29 cellular contexts compared by ENCODE assay signal in genomic region chr6:167756594-167756993, GRCh38.
"Had no signal": no experiment of that assay in that cellular context is flagged by ENCODE, and none has a peak within 500 bp of the region (broad histone marks: within the 10 kb centered on the region; RNA-seq: fewer than 3 reads in every experiment).

No MANE protein-coding gene starts in this region.

- H3K9me3 Mint-ChIP-seq: activated CD4-positive, alpha-beta memory T cell treated with anti-CD3 and anti-CD28 coated beads for 36 hours; activated naive CD8-positive, alpha-beta T cell treated with anti-CD3 and anti-CD28 coated beads for 36 hours; activated T-cell treated with anti-CD3 and anti-CD28 coated beads, Interleukin-2, amount 50 U/mL, for 4 hours; T-helper 1 cell treated with Interleukin-12 subunit alpha and Interleukin-12 subunit beta and Interleukin-4 antibody, amounts not matched to agents 30 μg/mL and 1 μg/mL, for 36 hours; T-helper 2 cell treated with Interferon-gamma antibody and Interleukin-4, amounts not matched to agents 5 μg/mL and 100 μg/mL, for 36 hours had no signal

- H3K27me3 ChIP-seq: brain microvascular endothelial cell had no signal

- H3K27ac Mint-ChIP-seq: activated CD4-positive, alpha-beta memory T cell treated with anti-CD3 and anti-CD28 coated beads for 36 hours; activated naive CD8-positive, alpha-beta T cell treated with anti-CD3 and anti-CD28 coated beads for 36 hours; T-helper 1 cell treated with Interleukin-12 subunit alpha and Interleukin-12 subunit beta and Interleukin-4 antibody, amounts not matched to agents 30 μg/mL and 1 μg/mL, for 36 hours; T-helper 2 cell treated with Interferon-gamma antibody and Interleukin-4, amounts not matched to agents 5 μg/mL and 100 μg/mL, for 36 hours had no signal

- H3K9me3 ChIP-seq: SJCRH30 had no signal

- H3K4me3 ChIP-seq: K562, PC-9, SJCRH30, SK-N-MC had no signal

- H3K4me2 ChIP-seq: PC-9 had no signal

- H3K36me3 Mint-ChIP-seq: activated CD4-positive, alpha-beta memory T cell treated with anti-CD3 and anti-CD28 coated beads for 36 hours; activated naive CD8-positive, alpha-beta T cell treated with anti-CD3 and anti-CD28 coated beads for 36 hours had no signal

- ATAC-seq: activated CD4-positive, CD25-positive, alpha-beta regulatory T cell treated with anti-CD3 and anti-CD28 coated beads, Interleukin-2, amount 50 U/mL, for 24 hours; activated T-cell treated with anti-CD3 and anti-CD28 coated beads, Interleukin-2, amount 50 U/mL, for 4 hours; K562 had no signal

- H3K4me3 Mint-ChIP-seq: activated CD4-positive, alpha-beta memory T cell treated with anti-CD3 and anti-CD28 coated beads for 36 hours; activated naive CD8-positive, alpha-beta T cell treated with anti-CD3 and anti-CD28 coated beads for 36 hours; activated T-cell treated with anti-CD3 and anti-CD28 coated beads, Interleukin-2, amount 50 U/mL, for 4 hours; T-helper 1 cell treated with Interleukin-12 subunit alpha and Interleukin-12 subunit beta and Interleukin-4 antibody, amounts not matched to agents 30 μg/mL and 1 μg/mL, for 36 hours; T-helper 2 cell treated with Interferon-gamma antibody and Interleukin-4, amounts not matched to agents 5 μg/mL and 100 μg/mL, for 36 hours had no signal

- H3K4me1 ChIP-seq: SJCRH30 had no signal

- H3K36me3 ChIP-seq: brain microvascular endothelial cell, SJCRH30 had no signal

- H3K27ac ChIP-seq: brain microvascular endothelial cell, PC-9, SJCRH30, SK-N-MC had no signal

- H3K4me1 Mint-ChIP-seq: activated naive CD8-positive, alpha-beta T cell treated with anti-CD3 and anti-CD28 coated beads for 36 hours had no signal

- DNase-seq: activated CD4-positive, alpha-beta memory T cell treated with anti-CD3 and anti-CD28 coated beads for 36 hours; activated CD4-positive, alpha-beta T cell treated with anti-CD3 and anti-CD28 coated beads for 4 hours; activated CD4-positive, alpha-beta T cell treated with anti-CD3 and anti-CD28 coated beads, Interleukin-2, amount 50 U/mL, for 1 hour; activated CD8-positive, alpha-beta memory T cell treated with anti-CD3 and anti-CD28 coated beads, Interleukin-2, amount 50 U/mL, for 4 hours; activated effector memory CD4-positive, alpha-beta T cell treated with anti-CD3 and anti-CD28 coated beads, Interleukin-2, amount 50 U/mL, for 16 hours; activated naive CD4-positive, alpha-beta T cell; activated naive CD4-positive, alpha-beta T cell treated with anti-CD3 and anti-CD28 coated beads, Interleukin-2, amount 50 U/mL, for 16 hours; activated naive CD8-positive, alpha-beta T cell treated with anti-CD3 and anti-CD28 coated beads for 36 hours; activated T-cell treated with anti-CD3 and anti-CD28 coated beads for 4 hours; activated T-cell treated with anti-CD3 and anti-CD28 coated beads, Interleukin-2, amount 50 U/mL, for 4 hours; amniotic stem cell; brain microvascular endothelial cell; central memory CD4-positive, alpha-beta T cell; NCI-H1105; NCI-H146; NCI-H187; NCI-H2029 treated with DMSO at 0.1 percent for 48 hours; NCI-H2107; NCI-H2171; NCI-H226; NCI-H446 treated with DMSO at 0.1 percent for 48 hours; SHP77; SJCRH30 had no signal
